ENCODE assay signal across 8 cellular contexts in genomic region chr11:62839050-62840015, GRCh38. TPM values are rescaled to one million over a fixed set of nuclear protein-coding genes. Genes with fewer than 3 reads are reported as not detected.
DNase-seq lines count a peak whose midpoint lies in the region; ATAC-seq and TF ChIP-seq lines count a peak whose summit lies in the region.

Gene WDR74 (minus strand): TSS chr11:62839590. CDS start chr11:62839570, 20 bp downstream.

- H3K9me3 ChIP-seq in heart left ventricle (no peaks in the 10 kb centered on the region), upper lobe of left lung (no peaks in the 10 kb centered on the region)

- H3K27me3 ChIP-seq in heart left ventricle (no peaks in the 10 kb centered on the region), upper lobe of left lung (no peaks in the 10 kb centered on the region)

- ATAC-seq in HG02763 (IDR thresholded peaks at IDR 0.05; ENCODE audit: unreplicated experiment) (peak; percentile 40), heart left ventricle (peak; percentile 70 to 79 (median 77)), upper lobe of left lung (ENCODE audit: low FRiP score in 2 of 2) (peak; percentile 85 to 91)

- 0 to 1% (median 1%) methylated on average over 56 to 66 of the region's 66 CpGs for WGBS in adipose tissue, 3 donors
- WGBS in heart left ventricle, 4 donors, result 0% methylated on average over 52 to 66 of the region's 66 CpGs
- WGBS in upper lobe of left lung, 2 donors, result 0 to 1% methylated on average over 31 to 39 of the region's 66 CpGs

- peak in 1 of 4 donors; percentile 75 for TF ChIP-seq EP300 in upper lobe of left lung (IDR thresholded peaks at IDR 0.05)

- intact Hi-C loops in heart left ventricle (cut with DNase I) (loop anchor here in 5 of 10 donors (2.0 to 10.0 kb wide), 6 partner anchors 35 to 115 kb away; partner anchors contain the start of genes HNRNPUL2 (in 2 of the 5), SLC3A2 (in 2 of the 5), TMEM223 (in 2 of the 5) and TTC9C (in 2 of the 5)), posterior vena cava (cut with DNase I) (loop anchor here in 1 of 2 donors (10.0 kb wide), 1 partner anchor 55 kb away; the partner anchor contains the start of gene TMEM179B)

- DNase-seq in NCI-H1436 treated with DMSO at 0.1 percent for 48 hours (lab: John Stamatoyannopoulos, UW), result peak; percentile 50
- peak; percentile 97 for DNase-seq in SW480 (ENCODE audit: low spot score)
- peak; percentile 92 to 95 (median 94) for DNase-seq in heart left ventricle
- DNase-seq in posterior vena cava (ENCODE audit: low spot score), result peak; percentile 98
- DNase-seq in upper lobe of left lung, result peak; percentile 94 to 99

- TF ChIP-seq POLR2A in heart left ventricle (IDR thresholded peaks at IDR 0.05) (peak; percentile 37 to 73), upper lobe of left lung (IDR thresholded peaks at IDR 0.05) (peak in 3 of 4 donors; percentile 50 to 94 (median 55))

- peaks cover 0 to 36% (median 26%) of the 10 kb centered on the region in 9 donors for H3K36me3 ChIP-seq in heart left ventricle
- H3K36me3 ChIP-seq in upper lobe of left lung, result peaks cover 0 to 27% (median 14%) of the 10 kb centered on the region in 4 donors

- H3K4me1 ChIP-seq in heart left ventricle, result peaks cover 5 to 33% (median 17%) of the 10 kb centered on the region in 12 donors
- peaks cover 16 to 39% (median 20%) of the 10 kb centered on the region in 4 donors for H3K4me1 ChIP-seq in upper lobe of left lung

- TF ChIP-seq CTCF in GM12875 (IDR thresholded peaks at IDR 0.05; ENCODE audit: borderline replicate concordance, insufficient read depth, low read depth, low read length) (no peak), heart left ventricle (IDR thresholded peaks at IDR 0.05) (no peak), upper lobe of left lung (IDR thresholded peaks at IDR 0.05) (no peak)

- H3K27ac ChIP-seq in adipose tissue (ENCODE audit: low read depth, low read length) (peak within 1 kb of the TSS; percentile 77), heart left ventricle (peak within 1 kb of the TSS; percentile 82 to 99 (median 96)), upper lobe of left lung (peak within 1 kb of the TSS; percentile 93 to 99 (median 98))

- H3K4me3 ChIP-seq in GM12875 (ENCODE audit: low read depth, low read length) (peak within 1 kb of the TSS; percentile 77), heart left ventricle (peak within 1 kb of the TSS; percentile 66 to 98 (median 84)), upper lobe of left lung (peak within 1 kb of the TSS; percentile 60 to 98 (median 78))

RNA-seq across cellular contexts. Expression of gene WDR74, which starts in this region (rescaled TPM):
- polyA plus RNA-seq in adipose tissue (10 to 100 TPM; 21.3 to 52.5 (median 37.5) TPM), heart left ventricle (10 to 100 TPM; 28.7 to 70.6 TPM)
- total RNA-seq in heart left ventricle (10 to 100 TPM; 19.2 to 36.6 (median 24.8) TPM), posterior vena cava (10 to 100 TPM; 38.5 to 45.6 TPM), upper lobe of left lung (10 to 100 TPM; 31.5 to 56.6 (median 50.4) TPM)

Comparison
In these comparisons a context has a peak if more than half of its experiments do, and no peak if none do; other contexts are left out.
1. Peak in every context shown above with its lines: DNase-seq, ATAC-seq, H3K4me3 ChIP-seq and H3K27ac ChIP-seq.